ENCODE assay signal across 10 cellular contexts in the genomic region with DNA sequence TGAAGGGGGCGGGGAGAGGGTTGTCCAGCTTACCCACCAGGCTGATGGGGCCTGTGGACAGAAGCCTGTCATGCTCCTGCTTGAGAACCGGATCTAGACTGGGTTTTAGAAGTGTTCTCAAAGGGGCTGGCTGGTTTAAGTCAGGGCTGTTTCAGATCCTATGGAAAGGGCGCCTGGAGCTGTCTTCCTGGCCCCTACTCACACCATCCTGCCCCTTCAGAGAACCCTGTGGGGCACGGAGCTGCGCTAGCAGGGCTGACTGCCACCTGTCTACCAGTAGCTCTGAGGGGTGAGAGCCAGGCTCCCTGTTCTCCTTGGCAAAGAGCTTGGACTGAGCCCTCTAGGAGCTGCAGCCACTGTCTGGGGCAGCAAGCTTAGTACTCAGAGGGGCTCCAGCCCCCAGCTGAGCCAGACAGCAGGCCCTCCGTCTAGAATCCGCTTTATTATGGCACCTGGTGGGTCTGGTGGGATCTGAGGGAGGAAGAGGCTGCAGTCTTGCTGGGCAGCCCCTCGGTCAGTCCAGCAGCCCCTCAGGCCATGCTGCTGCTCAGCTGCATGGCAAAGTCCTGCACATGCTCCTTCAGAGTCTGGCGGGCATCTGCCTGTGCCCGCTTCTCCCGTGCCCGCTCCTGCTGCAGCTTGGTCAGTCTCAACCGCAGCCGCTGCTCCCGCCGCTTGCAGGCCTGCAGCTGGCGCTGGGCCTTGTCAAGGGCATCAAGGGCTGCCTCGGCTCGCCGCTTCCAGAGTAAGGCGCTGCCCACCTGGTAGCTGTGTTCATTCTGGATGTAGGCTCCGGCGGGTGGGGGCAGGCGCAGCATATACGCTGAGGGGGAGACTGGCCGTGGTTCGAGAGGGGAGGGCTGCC. TPM values are rescaled to one million over a fixed set of nuclear protein-coding genes. Genes with fewer than 3 reads are reported as not detected.
DNase-seq lines count a peak whose midpoint lies in the region; ATAC-seq and TF ChIP-seq lines count a peak whose summit lies in the region.
"Had no signal": no experiment of that assay in that cellular context is flagged by ENCODE, and none has a peak within 500 bp of the region (broad histone marks: within the 10 kb centered on the region; RNA-seq: fewer than 3 reads in every experiment).

No MANE protein-coding gene starts in this region.

- H3K4me1 ChIP-seq in CD4-positive, alpha-beta memory T cell (ENCODE audit: insufficient read depth, low read length) = peaks cover 34% of the 10 kb centered on the region
- H3K4me1 ChIP-seq in HEK293 (ENCODE audit: control insufficient read depth, insufficient read depth, low read length) = no peaks in the 10 kb centered on the region

- no peaks in the 10 kb centered on the region for H3K27me3 ChIP-seq in CD4-positive, alpha-beta memory T cell (ENCODE audit: insufficient read depth, low read length)

- H3K4me1 Mint-ChIP-seq in CD4-positive, alpha-beta memory T cell = peaks cover 13 to 54% (median 24%) of the 10 kb centered on the region in 4 donors
- peaks cover 22% of the 10 kb centered on the region for H3K4me1 Mint-ChIP-seq in activated naive CD8-positive, alpha-beta T cell (ENCODE audit: low read depth)
- H3K4me1 Mint-ChIP-seq in nephron = peaks cover 27% of the 10 kb centered on the region

- H3K9me3 Mint-ChIP-seq in CD4-positive, alpha-beta memory T cell = peaks cover 0 to 3% (median 0%) of the 10 kb centered on the region in 8 donors
- no peaks in the 10 kb centered on the region for H3K9me3 Mint-ChIP-seq in activated naive CD8-positive, alpha-beta T cell (ENCODE audit: low read depth)
- H3K9me3 Mint-ChIP-seq in nephron = no peaks in the 10 kb centered on the region

- CTCF ChIA-PET in CD4-positive, alpha-beta memory T cell (lab: Charles Lee; ENCODE audit: partially characterized antibody) = interaction anchor here (0.7 kb wide), 1 partner anchor 13 kb away, joined by 4 read pairs; no protein-coding TSS in a partner anchor
- CTCF ChIA-PET in HEK293 (lab: Yijun Ruan, JAX) = interaction anchor here (0.6 to 1.4 kb wide), 5 partner anchors 15 to 647 kb away, joined by 3 to 4 read pairs (median 3); no protein-coding TSS in a partner anchor

- POLR2A ChIA-PET in CD4-positive, alpha-beta memory T cell (lab: Charles Lee; ENCODE audit: partially characterized antibody) = interaction anchor here (1.2 to 5.1 kb wide), 5 partner anchors 9 to 18 kb away, joined by 4 to 45 read pairs (median 11); a partner anchor contains a TSS
- POLR2A ChIA-PET in HEK293 (lab: Yijun Ruan, JAX) = interaction anchor here (0.9 to 5.9 kb wide), 7 partner anchors 10 to 114 kb away, joined by 3 to 80 read pairs (median 5); a partner anchor contains a TSS

- ATAC-seq in GM19463 (IDR thresholded peaks at IDR 0.05; ENCODE audit: unreplicated experiment) (no peak), GM21737 (IDR thresholded peaks at IDR 0.05; ENCODE audit: unreplicated experiment) (no peak)

- H3K36me3 ChIP-seq in CD4-positive, alpha-beta memory T cell (ENCODE audit: insufficient read depth, low read length) = peaks cover 24% of the 10 kb centered on the region
- H3K36me3 ChIP-seq in HEK293 (ENCODE audit: control insufficient read depth in 2 of 2, insufficient read depth in 1 of 2, low read length in 2 of 2) = peaks cover 0 to 61% of the 10 kb centered on the region in 2 experiments; a peak in 1 of 3 replicates

- H3K4me3 ChIP-seq in CD4-positive, alpha-beta memory T cell (ENCODE audit: low read length in 2 of 2) = no peak overlapping the region
- H3K4me3 ChIP-seq in HEK293 (ENCODE audit: low read depth, low read length) = no peak overlapping the region

- H3K36me3 Mint-ChIP-seq in CD4-positive, alpha-beta memory T cell = peaks cover 0 to 39% of the 10 kb centered on the region in 2 donors
- no peaks in the 10 kb centered on the region for H3K36me3 Mint-ChIP-seq in activated naive CD8-positive, alpha-beta T cell
- H3K36me3 Mint-ChIP-seq in nephron (ENCODE audit: low read depth) = peaks cover 9% of the 10 kb centered on the region

- peak overlapping the region in 4 of 7 donors; percentile 15 to 100 (median 100) for H3K27ac Mint-ChIP-seq in CD4-positive, alpha-beta memory T cell
- H3K27ac Mint-ChIP-seq in activated naive CD8-positive, alpha-beta T cell = peak overlapping the region; percentile 99
- H3K27ac Mint-ChIP-seq in nephron = no peak overlapping the region

- no peaks in the 10 kb centered on the region for H3K9me3 ChIP-seq in CD4-positive, alpha-beta memory T cell (ENCODE audit: control insufficient read depth in 1 of 2, low read length in 2 of 2)
- H3K9me3 ChIP-seq in HEK293 (ENCODE audit: control insufficient read depth, insufficient read depth, low read depth, low read length) = no peaks in the 10 kb centered on the region

- H3K4me3 Mint-ChIP-seq in CD4-positive, alpha-beta memory T cell = peak overlapping the region in 4 of 8 donors; percentile 95 to 98 (median 96)
- peak overlapping the region; percentile 97 for H3K4me3 Mint-ChIP-seq in activated naive CD8-positive, alpha-beta T cell
- H3K4me3 Mint-ChIP-seq in nephron = peak overlapping the region; percentile 74 to 97 (median 93)

- intact Hi-C loops in CD4-positive, alpha-beta memory T cell (cut with micrococcal nuclease) = loop anchor here (2.0 to 5.0 kb wide), 2 partner anchors 141 to 628 kb away; a partner anchor contains a TSS

- TF ChIP-seq CTCF in HEK293 (tag by site-specific recombination; IDR thresholded peaks at IDR 0.05) (no peak), nephron (IDR thresholded peaks at IDR 0.05; ENCODE audit: unreplicated experiment in 3 of 3) (no peak)

- DNase-seq in CD4-positive, alpha-beta memory T cell = no peak
- DNase-seq in NCI-H2196 (lab: John Stamatoyannopoulos, UW; ENCODE audit: unreplicated experiment) (no peak), OCI-M2 (lab: John Stamatoyannopoulos, UW; ENCODE audit: unreplicated experiment) (no peak)
- DNase-seq: GF-D8 had no signal

- peak overlapping the region; percentile 95 for H3K27ac ChIP-seq in CD4-positive, alpha-beta memory T cell (ENCODE audit: low read depth, low read length)
- H3K27ac ChIP-seq in HEK293 (ENCODE audit: extremely low read depth, low read depth, low read length) = peak overlapping the region; percentile 3; the same call in 1 of the 2 replicates

- no peaks in the 10 kb centered on the region for H3K27me3 Mint-ChIP-seq in CD4-positive, alpha-beta memory T cell
- H3K27me3 Mint-ChIP-seq in activated naive CD8-positive, alpha-beta T cell = no peaks in the 10 kb centered on the region
- H3K27me3 Mint-ChIP-seq in nephron (ENCODE audit: low read depth) = no peaks in the 10 kb centered on the region

TF ChIP-seq in HEK293, 187 proteins besides CTCF, POLR2A, EP300 and RAD21:
- TF ChIP-seq ZBTB8A (tag by site-specific recombination; IDR thresholded peaks at IDR 0.05) (no peak), ZNF585B (tag by site-specific recombination; IDR thresholded peaks at IDR 0.05) (no peak), ZIC2 (tag by site-specific recombination; IDR thresholded peaks at IDR 0.05) (peak; percentile 69), ZNF211 (tag by site-specific recombination; IDR thresholded peaks at IDR 0.05; ENCODE audit: low read depth) (no peak), ZNF354C (tag by site-specific recombination; IDR thresholded peaks at IDR 0.05; ENCODE audit: borderline replicate concordance, low read depth) (no peak), KLF8 (tag by site-specific recombination; IDR thresholded peaks at IDR 0.05) (no peak), ZEB2 (tag by site-specific recombination; IDR thresholded peaks at IDR 0.05) (no peak), KLF7 (tag by site-specific recombination; IDR thresholded peaks at IDR 0.05; ENCODE audit: borderline replicate concordance) (no peak), ZNF600 (tag by site-specific recombination; IDR thresholded peaks at IDR 0.05) (no peak)
- TF ChIP-seq, protein P1, sequence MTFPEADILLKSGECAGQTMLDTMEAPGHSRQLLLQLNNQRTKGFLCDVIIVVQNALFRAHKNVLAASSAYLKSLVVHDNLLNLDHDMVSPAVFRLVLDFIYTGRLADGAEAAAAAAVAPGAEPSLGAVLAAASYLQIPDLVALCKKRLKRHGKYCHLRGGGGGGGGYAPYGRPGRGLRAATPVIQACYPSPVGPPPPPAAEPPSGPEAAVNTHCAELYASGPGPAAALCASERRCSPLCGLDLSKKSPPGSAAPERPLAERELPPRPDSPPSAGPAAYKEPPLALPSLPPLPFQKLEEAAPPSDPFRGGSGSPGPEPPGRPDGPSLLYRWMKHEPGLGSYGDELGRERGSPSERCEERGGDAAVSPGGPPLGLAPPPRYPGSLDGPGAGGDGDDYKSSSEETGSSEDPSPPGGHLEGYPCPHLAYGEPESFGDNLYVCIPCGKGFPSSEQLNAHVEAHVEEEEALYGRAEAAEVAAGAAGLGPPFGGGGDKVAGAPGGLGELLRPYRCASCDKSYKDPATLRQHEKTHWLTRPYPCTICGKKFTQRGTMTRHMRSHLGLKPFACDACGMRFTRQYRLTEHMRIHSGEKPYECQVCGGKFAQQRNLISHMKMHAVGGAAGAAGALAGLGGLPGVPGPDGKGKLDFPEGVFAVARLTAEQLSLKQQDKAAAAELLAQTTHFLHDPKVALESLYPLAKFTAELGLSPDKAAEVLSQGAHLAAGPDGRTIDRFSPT (tag by site-specific recombination; IDR thresholded peaks at IDR 0.05) = peak; percentile 47; the same call in 1 of the 2 replicates

RNA-seq across cellular contexts. Expression of a gene that starts 2.3 kb away (rescaled TPM):
- 10 to 100 TPM; 60.4 to 65.0 TPM for total RNA-seq in CD4-positive, alpha-beta memory T cell
- polyA plus RNA-seq in CD4-positive, alpha-beta memory T cell = 10 to 100 TPM; 45.9 to 46.9 TPM

RNA-seq across cellular contexts. Expression of a gene that starts 15.4 kb away (rescaled TPM):
- total RNA-seq in CD4-positive, alpha-beta memory T cell = 1 to 10 TPM; 1.1 to 1.2 TPM
- under 1 TPM in 1 of 2 donors, not detected in 1; 0.19 TPM for polyA plus RNA-seq in CD4-positive, alpha-beta memory T cell
- total RNA-seq: lung microvascular endothelial cell had no signal

RNA-seq across cellular contexts. Expression of a gene that starts 17.5 kb away (rescaled TPM):
- 100 to 1,000 TPM; 112 to 114 TPM for total RNA-seq in CD4-positive, alpha-beta memory T cell
- polyA plus RNA-seq in CD4-positive, alpha-beta memory T cell = 10 to 100 TPM in 1 of 2 donors, 1 to 10 TPM in 1; 5.5 to 18.1 TPM

RNA-seq across cellular contexts. Expression of a gene that starts 32.5 kb away (rescaled TPM):
- 1 to 10 TPM in 1 of 2 experiments, under 1 TPM in 1; 0.55 to 1.0 TPM for total RNA-seq in CD4-positive, alpha-beta memory T cell
- polyA plus RNA-seq in CD4-positive, alpha-beta memory T cell = not detected
- total RNA-seq: lung microvascular endothelial cell had no signal

RNA-seq across cellular contexts. Expression of a gene that starts 32.8 kb away (rescaled TPM):
- not detected for total RNA-seq in CD4-positive, alpha-beta memory T cell
- under 1 TPM; 0.07 to 0.15 TPM for polyA plus RNA-seq in CD4-positive, alpha-beta memory T cell
- total RNA-seq: lung microvascular endothelial cell had no signal

Comparison
In these comparisons a context has a peak if more than half of its experiments do, and no peak if none do; other contexts are left out.
1. H3K27ac Mint-ChIP-seq: peak in CD4-positive, alpha-beta memory T cell (4 of 7) and activated naive CD8-positive, alpha-beta T cell (single experiment); none in nephron (0 of 3).